Comparison of ENCODE assay signal across 8 cellular contexts in genomic region chr22:23281406-23282088, GRCh38.
A peak's percentile ranks its signal among the peaks of the same experiment; 100 is the strongest.
DNase-seq lines count a peak whose midpoint lies in the region; ATAC-seq lines count a peak whose summit lies in the region.

No MANE protein-coding gene starts in this region.

- H3K27ac ChIP-seq in caudate nucleus (ENCODE audit: low read depth, low read length), result peak overlapping the region; percentile 81

- DNase-seq in SKM-1 treated with dmso at 0.1 percent for 144 hours (lab: John Stamatoyannopoulos, UW; ENCODE audit: unreplicated experiment) (peak; percentile 64), SKM-1 (lab: John Stamatoyannopoulos, UW; ENCODE audit: unreplicated experiment) (no peak), NCI-H2171 treated with DMSO at 0.1 percent for 48 hours (lab: John Stamatoyannopoulos, UW) (peak; percentile 81), caudate nucleus (lab: John Stamatoyannopoulos, UW) (peak in 60 of 61 donors; percentile 15 to 91 (median 76)), kidney tubule cell (ENCODE audit: low spot score) (peak; percentile 83)
- peak; percentile 50 for DNase-seq in activated CD4-positive, CD25-positive, alpha-beta regulatory T cell treated with anti-CD3 and anti-CD28 coated beads, Interleukin-2, amount 50 U/mL, for 16 hours (ENCODE audit: low read depth, low spot score)
- peak; percentile 60 to 74 for DNase-seq in stimulated activated CD4-positive, alpha-beta T cell treated with anti-CD3 and anti-CD28 coated beads, Interleukin-15, amount 100 ng/mL, for 48 hours (ENCODE audit: low read depth in 2 of 2)

- ATAC-seq in GM21576 (IDR thresholded peaks at IDR 0.05; ENCODE audit: unreplicated experiment), result no peak
